In the genomic region with DNA sequence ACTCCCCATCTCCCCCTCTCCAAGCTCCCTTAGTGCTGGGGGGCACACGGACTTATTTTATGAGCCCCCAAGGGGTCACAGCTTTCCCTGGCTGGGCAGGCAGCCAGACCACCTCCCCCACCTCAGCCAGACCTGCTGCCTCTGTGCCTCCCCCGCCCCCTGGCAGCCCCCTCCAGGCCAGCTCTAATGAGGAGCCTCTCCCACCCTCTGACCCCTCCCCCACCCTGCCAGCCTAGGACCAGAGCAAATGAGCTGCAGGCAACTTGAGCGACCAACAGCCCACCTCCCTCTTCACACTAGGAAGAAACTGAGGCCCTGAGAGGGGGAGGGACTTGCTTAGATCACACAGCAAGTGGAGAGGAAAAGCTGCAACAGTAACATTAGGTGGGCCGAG, we compare ENCODE assay signal across 32 cellular contexts. TPM values are rescaled to one million over a fixed set of nuclear protein-coding genes. Genes with fewer than 3 reads are reported as not detected.
DNase-seq lines count a peak whose midpoint lies in the region; FAIRE-seq and TF ChIP-seq lines count a peak whose summit lies in the region.
"Had no signal": no experiment of that assay in that cellular context is flagged by ENCODE, and none has a peak within 500 bp of the region (broad histone marks: within the 10 kb centered on the region; RNA-seq: fewer than 3 reads in every experiment).

No MANE protein-coding gene starts in this region.

- H3K27ac ChIP-seq in astrocyte (ENCODE audit: low read depth, low read length), result no peak overlapping the region
- H3K27ac ChIP-seq in fibroblast of lung (ENCODE audit: insufficient read depth, low read length), result no peak overlapping the region
- H3K27ac ChIP-seq in neuronal stem cell (replicated peaks; ENCODE audit: low read length), result no peak overlapping the region
- H3K27ac ChIP-seq in SJCRH30, result no peak overlapping the region
- H3K27ac ChIP-seq: coronary artery, left ventricle myocardium inferior, ovary, tibial artery had no signal

- H3K79me2 ChIP-seq in astrocyte (ENCODE audit: insufficient read depth, low read length), result peaks cover 43% of the 10 kb centered on the region
- H3K79me2 ChIP-seq in fibroblast of lung (ENCODE audit: control insufficient read depth, insufficient read depth, low read length), result peaks cover 36% of the 10 kb centered on the region

- no CpG with 5 or more reads among the region's 4 CpGs for WGBS in neuronal stem cell (ENCODE audit: extremely low coverage in 2 of 2, insufficient read length in 2 of 2, insufficient replicate concordance in 1 of 2), 2 donors

- H3K36me3 ChIP-seq in astrocyte (ENCODE audit: insufficient read depth, low read length) (no peaks in the 10 kb centered on the region), fibroblast of lung (ENCODE audit: control insufficient read depth, insufficient read depth, low read length) (peaks cover 17% of the 10 kb centered on the region), neuronal stem cell (replicated peaks in 1 of 2; ENCODE audit: control insufficient read depth in 2 of 2, insufficient read depth in 2 of 2, low read length in 2 of 2) (no peaks in the 10 kb centered on the region), SJCRH30 (no peaks in the 10 kb centered on the region), HAP-1 (replicated peaks) (no peaks in the 10 kb centered on the region)
- H3K36me3 ChIP-seq: left ventricle myocardium inferior, ovary, tibial artery had no signal

- H3K14ac ChIP-seq in neuronal stem cell (ENCODE audit: low read length), result no peak overlapping the region

- H3K36me3 Mint-ChIP-seq in astrocyte (ENCODE audit: low read depth, unreplicated experiment), result peaks cover 2% of the 10 kb centered on the region
- H3K36me3 Mint-ChIP-seq: CD14-positive monocyte, IgD-negative memory B cell, naive B cell had no signal

- H3K9me3 ChIP-seq in astrocyte (ENCODE audit: insufficient read depth, low read depth, low read length), result no peaks in the 10 kb centered on the region
- peaks cover 1% of the 10 kb centered on the region for H3K9me3 ChIP-seq in fibroblast of lung (ENCODE audit: control insufficient read depth, insufficient read depth, low read depth, low read length)
- H3K9me3 ChIP-seq in neuronal stem cell (replicated peaks in 1 of 2; ENCODE audit: control insufficient read depth in 2 of 2, insufficient read depth in 1 of 2, low read depth in 1 of 2, low read length in 2 of 2), result no peaks in the 10 kb centered on the region
- no peaks in the 10 kb centered on the region for H3K9me3 ChIP-seq in SJCRH30 (replicated peaks)
- no peaks in the 10 kb centered on the region for H3K9me3 ChIP-seq in HAP-1
- H3K9me3 ChIP-seq: left ventricle myocardium inferior, ovary, tibial artery had no signal

- no peak overlapping the region for H3K23ac ChIP-seq in neuronal stem cell (ENCODE audit: low read depth, low read length, poor library complexity)

- H3K18ac ChIP-seq in neuronal stem cell (ENCODE audit: low read length), result no peak overlapping the region

- H3K4me1 ChIP-seq in astrocyte (ENCODE audit: insufficient read depth, low read length), result peaks cover 36% of the 10 kb centered on the region
- peaks cover 29% of the 10 kb centered on the region for H3K4me1 ChIP-seq in fibroblast of lung (ENCODE audit: control insufficient read depth, extremely low read depth, insufficient read depth, low read length)
- H3K4me1 ChIP-seq in neuronal stem cell (ENCODE audit: control insufficient read depth in 2 of 2, insufficient read depth in 1 of 2, low read depth in 1 of 2, low read length in 2 of 2), result peaks cover 19 to 40% of the 10 kb centered on the region in 2 donors
- peaks cover 25% of the 10 kb centered on the region for H3K4me1 ChIP-seq in SJCRH30
- H3K4me1 ChIP-seq in HAP-1, result peaks cover 3% of the 10 kb centered on the region; the same call in 1 of the 2 replicates
- H3K4me1 ChIP-seq: left ventricle myocardium inferior had no signal

- H4K20me1 ChIP-seq in astrocyte (ENCODE audit: insufficient read depth, low read length) (peaks cover 5% of the 10 kb centered on the region), fibroblast of lung (ENCODE audit: control insufficient read depth, extremely low read depth, insufficient read depth, low read length) (no peaks in the 10 kb centered on the region)

- H3K4ac ChIP-seq in neuronal stem cell (ENCODE audit: low read length), result no peak overlapping the region

- H3K4me2 ChIP-seq in astrocyte (ENCODE audit: low read length), result peak overlapping the region; percentile 80
- peak overlapping the region; percentile 97 for H3K4me2 ChIP-seq in fibroblast of lung (ENCODE audit: extremely low read depth, insufficient read depth, low read length)
- H3K4me2 ChIP-seq in neuronal stem cell (ENCODE audit: insufficient read depth, low read length, poor library complexity, severe bottlenecking), result peak overlapping the region; percentile 28
- H3K4me2 ChIP-seq: smooth muscle cell had no signal

- TF ChIP-seq CTCF in AG10803 (conservative IDR thresholded peaks at IDR 0.05; ENCODE audit: low read length) (no peak), astrocyte (IDR thresholded peaks at IDR 0.05; ENCODE audit: insufficient read depth, low read depth, low read length) (no peak), fibroblast of lung (conservative IDR thresholded peaks at IDR 0.05 in 1 of 2, IDR thresholded peaks at IDR 0.05 in 1 of 2; ENCODE audit: low read depth in 1 of 2, low read length in 2 of 2) (no peak)

- no peaks in the 10 kb centered on the region for H3K27me3 ChIP-seq in astrocyte (ENCODE audit: insufficient read depth, low read length)
- H3K27me3 ChIP-seq in fibroblast of lung (ENCODE audit: control insufficient read depth, insufficient read depth, low read length), result no peaks in the 10 kb centered on the region
- no peaks in the 10 kb centered on the region for H3K27me3 ChIP-seq in neuronal stem cell (ENCODE audit: control insufficient read depth in 3 of 3, insufficient read depth in 3 of 3, low read depth in 1 of 3, low read length in 3 of 3)
- no peaks in the 10 kb centered on the region; the same call in 1 of the 2 replicates for H3K27me3 ChIP-seq in SJCRH30
- H3K27me3 ChIP-seq in HAP-1 (ENCODE audit: low read depth), result no peaks in the 10 kb centered on the region
- H3K27me3 ChIP-seq: ovary, tibial artery had no signal

- H2AK5ac ChIP-seq in neuronal stem cell (ENCODE audit: low read depth, low read length), result no peak overlapping the region

- H2BK15ac ChIP-seq in neuronal stem cell (ENCODE audit: low read length), result no peak overlapping the region

- no peak overlapping the region for H4K8ac ChIP-seq in neuronal stem cell (ENCODE audit: low read depth, low read length)

- H2AFZ ChIP-seq in astrocyte (ENCODE audit: low read depth, low read length), result no peak overlapping the region
- H2AFZ ChIP-seq in fibroblast of lung (ENCODE audit: low read length), result no peak overlapping the region
- no peak overlapping the region for H2AFZ ChIP-seq in neuronal stem cell (ENCODE audit: low read length)

- in situ Hi-C loops in HAP-1 (cut with MboI; ENCODE audit: low sequenced_read_pairs), result no loop called here

- no peak overlapping the region for H2BK12ac ChIP-seq in neuronal stem cell (ENCODE audit: low read length)

- FAIRE-seq in astrocyte (lab: Jason Lieb, UNC), result no peak
- FAIRE-seq: GM18507 had no signal

- no peak overlapping the region for H2BK120ac ChIP-seq in neuronal stem cell (ENCODE audit: low read depth, low read length)

- H3K27ac Mint-ChIP-seq in astrocyte (ENCODE audit: unreplicated experiment), result peak overlapping the region; percentile 68
- H3K27ac Mint-ChIP-seq: activated naive CD8-positive, alpha-beta T cell treated with anti-CD3 and anti-CD28 coated beads, Interleukin-2, amount 50 U/mL, for 24 hours; activated T-cell treated with anti-CD3 and anti-CD28 coated beads, Interleukin-2, amount 50 U/mL, for 24 hours; CD14-positive monocyte; IgD-negative memory B cell; naive B cell had no signal

- no peaks in the 10 kb centered on the region for H3K79me1 ChIP-seq in neuronal stem cell (ENCODE audit: low read depth, low read length)

- H4K91ac ChIP-seq in neuronal stem cell (ENCODE audit: low read depth, low read length, poor library complexity), result no peak overlapping the region

- DNase-seq in AG10803 (ENCODE audit: low read depth) (no peak), astrocyte (ENCODE audit: low read depth) (no peak), fibroblast of lung (ENCODE audit: low read depth in 2 of 2) (no peak), neuronal stem cell (ENCODE audit: low spot score) (no peak), SJCRH30 (no peak), NCI-H1417 (lab: John Stamatoyannopoulos, UW) (no peak), HAP-1 (ENCODE audit: low spot score in 2 of 2) (no peak)
- no peak for DNase-seq in activated naive CD4-positive, alpha-beta T cell treated with anti-CD3 and anti-CD28 coated beads, Interleukin-2, amount 50 U/mL, for 16 hours
- DNase-seq: activated CD4-positive, alpha-beta T cell treated with anti-CD3 and anti-CD28 coated beads for 48 hours; activated gamma-delta T cell treated with Interleukin-2 at 50 U/mL for 16 hours; activated naive CD8-positive, alpha-beta T cell treated with anti-CD3 and anti-CD28 coated beads, Interleukin-2, amount 50 U/mL, for 24 hours; activated T-cell treated with anti-CD3 and anti-CD28 coated beads, Interleukin-2, amount 50 U/mL, for 24 hours; DND-41; effector memory CD4-positive, alpha-beta T cell; hypothalamus; left ventricle myocardium inferior; naive B cell; NCI-H1092 treated with DMSO at 0.1 percent for 48 hours; NCI-H1930; NCI-H524 treated with DMSO at 0.1 percent for 48 hours; NK-92 treated with Interleukin-12 subunit alpha and Interleukin-12 subunit beta, amount 100 ng/mL, for 24 hours; ovary; PC-3; stimulated activated CD4-positive, alpha-beta T cell treated with anti-CD3 and anti-CD28 coated beads, Interleukin-1b, Interleukin-23, amount 100 ng/mL, for 48 hours; tibial artery had no signal

- peak overlapping the region; percentile 47 for H3K4me3 ChIP-seq in AG10803 (ENCODE audit: low read length)
- peak overlapping the region; percentile 48 for H3K4me3 ChIP-seq in astrocyte (ENCODE audit: insufficient read depth, low read depth, low read length)
- H3K4me3 ChIP-seq in fibroblast of lung (replicated peaks in 1 of 4; ENCODE audit: control extremely low read depth in 1 of 4, insufficient read depth in 1 of 4, low read depth in 3 of 4, low read length in 4 of 4), result peak overlapping the region; percentile 2 to 70 (median 65)
- H3K4me3 ChIP-seq in neuronal stem cell (ENCODE audit: low read length in 2 of 2), result no peak overlapping the region
- H3K4me3 ChIP-seq in SJCRH30, result no peak overlapping the region
- H3K4me3 ChIP-seq in HAP-1, result no peak overlapping the region
- H3K4me3 ChIP-seq: coronary artery, left ventricle myocardium inferior, ovary, smooth muscle cell, tibial artery had no signal

- peak overlapping the region; percentile 75 for H3K9ac ChIP-seq in astrocyte (ENCODE audit: low read length)
- H3K9ac ChIP-seq in fibroblast of lung (ENCODE audit: insufficient read depth, low read length), result no peak overlapping the region
- no peak overlapping the region for H3K9ac ChIP-seq in neuronal stem cell (ENCODE audit: low read depth, low read length, poor library complexity)

- no peaks in the 10 kb centered on the region for H3K27me3 Mint-ChIP-seq in astrocyte (ENCODE audit: low read depth, unreplicated experiment)

- H3K4me3 Mint-ChIP-seq in astrocyte (ENCODE audit: unreplicated experiment), result peak overlapping the region; percentile 81
- H3K4me3 Mint-ChIP-seq: activated naive CD8-positive, alpha-beta T cell treated with anti-CD3 and anti-CD28 coated beads, Interleukin-2, amount 50 U/mL, for 24 hours; activated T-cell treated with anti-CD3 and anti-CD28 coated beads, Interleukin-2, amount 50 U/mL, for 24 hours; CD14-positive monocyte; IgD-negative memory B cell; naive B cell had no signal

- peaks cover 22% of the 10 kb centered on the region for H3K4me1 Mint-ChIP-seq in astrocyte (ENCODE audit: low read depth, unreplicated experiment)

- H2BK5ac ChIP-seq in neuronal stem cell (ENCODE audit: low read length), result no peak overlapping the region

- H3K9me3 Mint-ChIP-seq in astrocyte (ENCODE audit: unreplicated experiment), result peaks cover 6% of the 10 kb centered on the region
- H3K9me3 Mint-ChIP-seq: activated naive CD8-positive, alpha-beta T cell treated with anti-CD3 and anti-CD28 coated beads, Interleukin-2, amount 50 U/mL, for 24 hours; activated T-cell treated with anti-CD3 and anti-CD28 coated beads, Interleukin-2, amount 50 U/mL, for 24 hours; CD14-positive monocyte; IgD-negative memory B cell; naive B cell had no signal

RNA-seq across cellular contexts. Expression of gene GDF5, which starts 1.9 kb away (rescaled TPM):
- 12.6 and 15.9 TPM in 2 replicates for total RNA-seq in astrocyte
- total RNA-seq in fibroblast of lung, result 50.1 and 91.3 TPM in 2 replicates
- 30.6 and 54.5 TPM in 2 replicates for polyA plus RNA-seq in fibroblast of lung
- polyA plus RNA-seq in fibroblast of lung (2012), result 53.4 and 97.0 TPM in 2 replicates
- 117 and 195 TPM in 2 replicates for polyA minus RNA-seq in fibroblast of lung (ENCODE audit: low replicate concordance)
- polyA plus RNA-seq in neuronal stem cell (2013, experiment 1 of 2), result 0.57 TPM
- polyA plus RNA-seq in neuronal stem cell (2013, experiment 2 of 2), result 0.48 TPM
- total RNA-seq in SJCRH30 (2014; rRNA removed; shearing (Covaris generic)), result not detected in 2 replicates
- total RNA-seq: A673; PC-3; T-helper 2 cell treated with Interferon-gamma antibody and Interleukin-4, amounts not matched to agents 100 ng/mL and 5 ng/mL, for 36 hours had no signal
- polyA plus RNA-seq: CD14-positive monocyte, IgD-negative memory B cell, ovary had no signal

RNA-seq across cellular contexts. Expression of gene CEP250, which starts 19.2 kb away (rescaled TPM):
- total RNA-seq in astrocyte, result 81.2 and 107 TPM in 2 replicates
- total RNA-seq in fibroblast of lung, result 24.7 and 45.9 TPM in 2 replicates
- polyA plus RNA-seq in fibroblast of lung, result 11.3 and 11.8 TPM in 2 replicates
- polyA plus RNA-seq in fibroblast of lung (2012), result 31.5 and 38.6 TPM in 2 replicates
- 31.5 and 78.1 TPM in 2 replicates for polyA minus RNA-seq in fibroblast of lung (ENCODE audit: low replicate concordance)
- 12.0 TPM for polyA plus RNA-seq in neuronal stem cell (2013, experiment 1 of 2)
- 13.1 TPM for polyA plus RNA-seq in neuronal stem cell (2013, experiment 2 of 2)
- 37.3 and 39.9 TPM in 2 replicates for total RNA-seq in SJCRH30 (2014; rRNA removed; shearing (Covaris generic))

RNA-seq across cellular contexts. Expression of gene UQCC1, which starts 24.4 kb away (rescaled TPM):
- total RNA-seq in astrocyte, result 44.5 and 49.0 TPM in 2 replicates
- 31.3 and 41.1 TPM in 2 replicates for total RNA-seq in fibroblast of lung
- 31.1 and 36.5 TPM in 2 replicates for polyA plus RNA-seq in fibroblast of lung
- polyA plus RNA-seq in fibroblast of lung (2012), result 36.1 and 36.6 TPM in 2 replicates
- 64.2 and 68.7 TPM in 2 replicates for polyA minus RNA-seq in fibroblast of lung (ENCODE audit: low replicate concordance)
- 57.2 TPM for polyA plus RNA-seq in neuronal stem cell (2013, experiment 1 of 2)
- 62.8 TPM for polyA plus RNA-seq in neuronal stem cell (2013, experiment 2 of 2)
- 53.8 and 54.1 TPM in 2 replicates for total RNA-seq in SJCRH30 (2014; rRNA removed; shearing (Covaris generic))

Comparison
In these comparisons a context has a peak if more than half of its experiments do, and no peak if none do; other contexts are left out.
1. H3K4me3 ChIP-seq: peak in AG10803 (single experiment), astrocyte (single experiment) and fibroblast of lung (4 of 4); none in neuronal stem cell (0 of 2), SJCRH30 (single experiment) and HAP-1 (single experiment).
2. H3K4me2 ChIP-seq: peak in every context shown above with its lines; median percentile 97 in fibroblast of lung; 80 in astrocyte; 28 in neuronal stem cell.
3. RNA of gene GDF5, which starts 1.9 kb away (total RNA-seq): 50.1 to 91.3 TPM in fibroblast of lung and 12.6 to 15.9 TPM in astrocyte; not detected in SJCRH30; every median in the first group is over 10 times any median in the second.